In genomic region chr1:112674986-112675727, GRCh38 we compare ENCODE assay signal across 8 cellular contexts. TPM values are rescaled to one million over a fixed set of nuclear protein-coding genes. Genes with fewer than 3 reads are reported as not detected.
DNase-seq lines count a peak whose midpoint lies in the region; ATAC-seq lines count a peak whose summit lies in the region.

No MANE protein-coding gene starts in this region.

- H3K4me1 Mint-ChIP-seq in natural killer cell treated with Interleukin-12 subunit alpha and Interleukin-12 subunit beta and Interleukin-15 and Interleukin-18, amount 100 ng/mL, for 72 hours (ENCODE audit: low read depth in 2 of 2), result peaks cover 44 to 51% of the 10 kb centered on the region in 2 donors

- ATAC-seq in HG02852 (IDR thresholded peaks at IDR 0.05; ENCODE audit: unreplicated experiment) (peak; percentile 52), esophagus mucosa (peak; percentile 59)
- ATAC-seq in natural killer cell treated with Interleukin-12 subunit alpha and Interleukin-12 subunit beta and Interleukin-15 and Interleukin-18, amount 100 ng/mL, for 72 hours, result peak; percentile 66 to 80

- H3K27me3 Mint-ChIP-seq in natural killer cell treated with Interleukin-12 subunit alpha and Interleukin-12 subunit beta and Interleukin-15 and Interleukin-18, amount 100 ng/mL, for 72 hours, result no peaks in the 10 kb centered on the region

- no peaks in the 10 kb centered on the region for H3K27me3 ChIP-seq in thymus (ENCODE audit: control insufficient read depth, insufficient read depth)

- peak overlapping the region; percentile 92 for H3K4me3 Mint-ChIP-seq in natural killer cell treated with Interleukin-12 subunit alpha and Interleukin-12 subunit beta and Interleukin-15 and Interleukin-18, amount 100 ng/mL, for 72 hours

- peak overlapping the region; percentile 92 for H3K4me3 ChIP-seq in thymus (ENCODE audit: low read length)

- H3K27ac ChIP-seq in thymus (ENCODE audit: low read depth), result peak overlapping the region; percentile 52

- H3K36me3 ChIP-seq in thymus (ENCODE audit: control insufficient read depth, insufficient read depth), result no peaks in the 10 kb centered on the region

- H3K4me1 ChIP-seq in thymus (ENCODE audit: control insufficient read depth, insufficient read depth, low read length), result peaks cover 3% of the 10 kb centered on the region

- WGBS in thymus, result under 1% methylated on average over 68 of the region's 68 CpGs

- H3K9me3 ChIP-seq in thymus (ENCODE audit: control insufficient read depth), result no peaks in the 10 kb centered on the region

- peaks cover 13% of the 10 kb centered on the region for H3K36me3 Mint-ChIP-seq in natural killer cell treated with Interleukin-12 subunit alpha and Interleukin-12 subunit beta and Interleukin-15 and Interleukin-18, amount 100 ng/mL, for 72 hours

- DNase-seq in DMS153 treated with DMSO at 0.1 percent for 48 hours (lab: John Stamatoyannopoulos, UW; ENCODE audit: unreplicated experiment) (peak; percentile 11), DMS153 (lab: John Stamatoyannopoulos, UW) (no peak), NCI-H2227 (lab: John Stamatoyannopoulos, UW; ENCODE audit: unreplicated experiment) (peak; percentile 74), activated T-cell treated with anti-CD3 and anti-CD28 coated beads for 4 hours (peak; percentile 19)
- DNase-seq in natural killer cell treated with Interleukin-12 subunit alpha and Interleukin-12 subunit beta and Interleukin-15 and Interleukin-18, amount 100 ng/mL, for 72 hours (ENCODE audit: low spot score), result peak; percentile 65

- peak overlapping the region; percentile 83 to 94 for H3K27ac Mint-ChIP-seq in natural killer cell treated with Interleukin-12 subunit alpha and Interleukin-12 subunit beta and Interleukin-15 and Interleukin-18, amount 100 ng/mL, for 72 hours

- H3K9me3 Mint-ChIP-seq in natural killer cell treated with Interleukin-12 subunit alpha and Interleukin-12 subunit beta and Interleukin-15 and Interleukin-18, amount 100 ng/mL, for 72 hours, result no peaks in the 10 kb centered on the region

RNA-seq across cellular contexts. Expression of gene MOV10, which starts 0.7 kb away (rescaled TPM):
- total RNA-seq in esophagus mucosa, result 50.2 TPM
- 10 to 100 TPM; 71.0 to 78.0 TPM for total RNA-seq in natural killer cell treated with Interleukin-12 subunit alpha and Interleukin-12 subunit beta and Interleukin-15 and Interleukin-18, amount 100 ng/mL, for 72 hours
- polyA plus RNA-seq in thymus, result 62.9 TPM

RNA-seq across cellular contexts. Expression of gene RHOC, which starts 31.8 kb away (rescaled TPM):
- total RNA-seq in esophagus mucosa, result 69.5 TPM
- total RNA-seq in natural killer cell treated with Interleukin-12 subunit alpha and Interleukin-12 subunit beta and Interleukin-15 and Interleukin-18, amount 100 ng/mL, for 72 hours, result 100 to 1,000 TPM in 1 of 2 donors, 10 to 100 TPM in 1; 77.2 to 132 TPM
- 227 TPM for polyA plus RNA-seq in thymus

RNA-seq across cellular contexts. Expression of gene PPM1J, which starts 40.0 kb away (rescaled TPM):
- total RNA-seq in esophagus mucosa, result 2.1 TPM
- not detected for total RNA-seq in natural killer cell treated with Interleukin-12 subunit alpha and Interleukin-12 subunit beta and Interleukin-15 and Interleukin-18, amount 100 ng/mL, for 72 hours
- polyA plus RNA-seq in thymus, result 8.4 TPM

RNA-seq across cellular contexts. Expression of gene CAPZA1, which starts 55.5 kb away (rescaled TPM):
- 142 TPM for total RNA-seq in esophagus mucosa
- total RNA-seq in natural killer cell treated with Interleukin-12 subunit alpha and Interleukin-12 subunit beta and Interleukin-15 and Interleukin-18, amount 100 ng/mL, for 72 hours, result 100 to 1,000 TPM; 213 to 259 TPM
- 149 TPM for polyA plus RNA-seq in thymus

RNA-seq across cellular contexts. Expression of gene ST7L, which starts 56.2 kb away (rescaled TPM):
- 13.1 TPM for total RNA-seq in esophagus mucosa
- total RNA-seq in natural killer cell treated with Interleukin-12 subunit alpha and Interleukin-12 subunit beta and Interleukin-15 and Interleukin-18, amount 100 ng/mL, for 72 hours, result 10 to 100 TPM; 11.9 to 19.2 TPM
- 13.4 TPM for polyA plus RNA-seq in thymus
